Comparison of ENCODE assay signal across 8 cellular contexts in genomic region chr9:82488702-82489578, GRCh38.
A peak's percentile ranks its signal among the peaks of the same experiment; 100 is the strongest.
DNase-seq lines count a peak whose midpoint lies in the region; ATAC-seq and TF ChIP-seq lines count a peak whose summit lies in the region.

No MANE protein-coding gene starts in this region.

- WGBS in H9 (ENCODE audit: extremely low coverage, insufficient read length, low lambda C conversion rate) = no CpG with 5 or more reads among the region's 5 CpGs

- no peak overlapping the region for H3K4ac ChIP-seq in H9 (ENCODE audit: low read depth, low read length)

- no peaks in the 10 kb centered on the region for H3K36me3 Mint-ChIP-seq in GM23338 (ENCODE audit: low read depth)
- no peaks in the 10 kb centered on the region for H3K36me3 Mint-ChIP-seq in H9 (ENCODE audit: insufficient read depth in 1 of 3, low read depth in 3 of 3)

- H4K5ac ChIP-seq in H9 (ENCODE audit: insufficient read length, low read depth, low read length) = no peak overlapping the region

- no peak overlapping the region for H3K9ac ChIP-seq in H9 (ENCODE audit: extremely low read depth, insufficient read length, low read length)

- H3K27ac ChIP-seq in GM23338 (ENCODE audit: low read depth) (no peak overlapping the region), VCaP (peak overlapping the region; percentile 51), gastrocnemius medialis (peak overlapping the region; percentile 53 to 80 (median 62)), H9 (ENCODE audit: insufficient read length, low read depth, low read length) (no peak overlapping the region)

- H3K9me3 Mint-ChIP-seq in GM23338 (no peaks in the 10 kb centered on the region), H9 (no peaks in the 10 kb centered on the region)

- H2BK5ac ChIP-seq in H9 (ENCODE audit: insufficient read length, low read length) = no peak overlapping the region

- H3F3A ChIP-seq in GM23338 (replicated peaks; ENCODE audit: low read depth) = no peaks in the 10 kb centered on the region

- H3K79me2 ChIP-seq in GM23338 (replicated peaks; ENCODE audit: insufficient read depth) (no peaks in the 10 kb centered on the region), H9 (ENCODE audit: insufficient read depth, low read length) (no peaks in the 10 kb centered on the region)

- H3K4me3 Mint-ChIP-seq in GM23338 (no peak overlapping the region), H9 (no peak overlapping the region)

- H3K27me3 Mint-ChIP-seq in GM23338 (ENCODE audit: insufficient read depth, low read depth, poor library complexity) (peaks cover 6% of the 10 kb centered on the region), H9 (ENCODE audit: low read depth) (no peaks in the 10 kb centered on the region)

- H3K9me3 ChIP-seq in gastrocnemius medialis (no peaks in the 10 kb centered on the region), H9 (ENCODE audit: control insufficient read depth, low read depth, low read length) (no peaks in the 10 kb centered on the region)

- H3K4me1 ChIP-seq in GM23338 (ENCODE audit: insufficient read depth) (peaks cover 6% of the 10 kb centered on the region; the same call in 1 of the 2 replicates), gastrocnemius medialis (peaks cover 23 to 30% of the 10 kb centered on the region in 2 donors), H9 (ENCODE audit: insufficient read depth, low read length) (peaks cover 2% of the 10 kb centered on the region; the same call in 1 of the 2 replicates)

- no peak overlapping the region for H4K8ac ChIP-seq in H9 (replicated peaks; ENCODE audit: insufficient read length, low read depth, low read length)

- no peak overlapping the region for H2BK12ac ChIP-seq in H9 (ENCODE audit: insufficient read length, low read depth, low read length)

- H4K20me1 ChIP-seq in GM23338 (replicated peaks; ENCODE audit: insufficient read depth) (no peaks in the 10 kb centered on the region), H9 (ENCODE audit: control insufficient read depth, insufficient read depth, insufficient read length) (no peaks in the 10 kb centered on the region)

- no peak overlapping the region for H2BK20ac ChIP-seq in H9 (ENCODE audit: low read depth, low read length, poor library complexity, severe bottlenecking)

- H3K56ac ChIP-seq in H9 (ENCODE audit: insufficient read length, low read depth, low read length) = no peak overlapping the region

- intact Hi-C loops in Right ventricle myocardium superior (cut with DNase I) (no loop called here), gastrocnemius medialis (cut with DNase I; ENCODE audit: low total_unique reads) (loop anchor here (5.0 kb wide), 1 partner anchor 1092 kb away; no protein-coding TSS in a partner anchor)

- H2AK5ac ChIP-seq in H9 (ENCODE audit: insufficient read length, low read length) = no peak overlapping the region

- in situ Hi-C loops in gastrocnemius medialis (cut with MboI; ENCODE audit: low sequenced_read_pairs in 4 of 4) = no loop called here

- H3K4me2 ChIP-seq in GM23338 = no peak overlapping the region
- H3K4me2 ChIP-seq in H9 (ENCODE audit: insufficient read depth, insufficient read length, low read length) = no peak overlapping the region

- H3K23ac ChIP-seq in H9 (ENCODE audit: insufficient read length, low read depth, low read length) = no peak overlapping the region

- TF ChIP-seq CTCF in GM23338 (conservative IDR thresholded peaks at IDR 0.05; ENCODE audit: low read depth in 2 of 2) (no peak), VCaP (conservative IDR thresholded peaks at IDR 0.05) (no peak), gastrocnemius medialis (IDR thresholded peaks at IDR 0.05 in 4 of 5, conservative IDR thresholded peaks at IDR 0.05 in 1 of 5) (no peak), H9 (conservative IDR thresholded peaks at IDR 0.05) (no peak)

- no peak overlapping the region; the same call in 1 of the 2 replicates for H3K27ac Mint-ChIP-seq in GM23338
- H3K27ac Mint-ChIP-seq in H9 = no peak overlapping the region; a peak in 1 of 7 replicates

- TF ChIP-seq POLR2A in gastrocnemius medialis (IDR thresholded peaks at IDR 0.05) = no peak

- H2AFZ ChIP-seq in GM23338 = peak overlapping the region; percentile 72
- no peak overlapping the region for H2AFZ ChIP-seq in H9 (ENCODE audit: low read length)

- no peak overlapping the region for H3K18ac ChIP-seq in H9 (ENCODE audit: insufficient read length, low read depth, low read length)

- peaks cover 18% of the 10 kb centered on the region; the same call in 2 of the 3 replicates for H3K4me1 Mint-ChIP-seq in GM23338
- peaks cover 7 to 11% of the 10 kb centered on the region in 2 experiments; a peak in 3 of 4 replicates for H3K4me1 Mint-ChIP-seq in H9

- no peak overlapping the region for H4K91ac ChIP-seq in H9 (ENCODE audit: insufficient read length, low read depth, low read length)

- H3K36me3 ChIP-seq in GM23338 (ENCODE audit: insufficient read depth) (no peaks in the 10 kb centered on the region), gastrocnemius medialis (no peaks in the 10 kb centered on the region)

- no peak overlapping the region for H2BK120ac ChIP-seq in H9 (ENCODE audit: low read depth, low read length, poor library complexity, severe bottlenecking)

- no peak overlapping the region for H3K4me3 ChIP-seq in GM23338
- peak overlapping the region in 1 of 4 donors; percentile 12 for H3K4me3 ChIP-seq in gastrocnemius medialis

- ATAC-seq in GM23338 = no peak
- ATAC-seq in Right ventricle myocardium superior (ENCODE audit: poor library complexity) = peak; percentile 90
- ATAC-seq in gastrocnemius medialis = peak; percentile 73 to 84

- no peak overlapping the region for H3K14ac ChIP-seq in H9 (ENCODE audit: insufficient read depth, low read length)

- no peak overlapping the region for H2BK15ac ChIP-seq in H9 (ENCODE audit: low read depth, low read length)

- no peaks in the 10 kb centered on the region for H3K27me3 ChIP-seq in GM23338 (ENCODE audit: insufficient read depth)
- no peaks in the 10 kb centered on the region for H3K27me3 ChIP-seq in gastrocnemius medialis
- no peaks in the 10 kb centered on the region for H3K27me3 ChIP-seq in H9 (ENCODE audit: insufficient read depth, low read length)

- no peaks in the 10 kb centered on the region for H3K9me2 ChIP-seq in GM23338 (ENCODE audit: insufficient read depth)

- H3K79me1 ChIP-seq in H9 (ENCODE audit: insufficient read depth, low read depth, low read length, poor library complexity, severe bottlenecking) = no peaks in the 10 kb centered on the region

- no peak for DNase-seq in GM23338 (ENCODE audit: low spot score)
- no peak for DNase-seq in Right ventricle myocardium superior
- peak; percentile 6 to 10 for DNase-seq in gastrocnemius medialis
- DNase-seq in stimulated activated CD4-positive, alpha-beta T cell treated with anti-CD3 and anti-CD28 coated beads, Interleukin-4, amount 100 ng/mL, for 24 hours = no peak
- no peak for DNase-seq in H9
- DNase-seq in HCEC 1CT = no peak
- DNase-seq in activated T-cell treated with anti-CD3 and anti-CD28 coated beads, Interleukin-2, amount 50 U/mL, for 1 hour = no peak

- H3K23me2 ChIP-seq in H9 (ENCODE audit: insufficient read length, low read depth, low read length, poor library complexity, severe bottlenecking) = no peaks in the 10 kb centered on the region

- no peak overlapping the region for H3T11ph ChIP-seq in H9 (ENCODE audit: low read length)

TF ChIP-seq in GM23338, 12 proteins besides CTCF, POLR2A, EP300 and RAD21:
- TF ChIP-seq NANOG (IDR thresholded peaks at IDR 0.05; ENCODE audit: borderline replicate concordance) (no peak), JUNB (IDR thresholded peaks at IDR 0.05; ENCODE audit: unreplicated experiment) (no peak), STAT1 (IDR thresholded peaks at IDR 0.05; ENCODE audit: unreplicated experiment) (no peak), CREB1 (CRISPR knock-in tag; IDR thresholded peaks at IDR 0.05; ENCODE audit: low read depth) (no peak), ZNF114 (CRISPR knock-in tag; IDR thresholded peaks at IDR 0.05) (no peak), POLR2AphosphoS5 (IDR thresholded peaks at IDR 0.05; ENCODE audit: low read depth) (no peak), EZH2 (IDR thresholded peaks at IDR 0.05; ENCODE audit: low read depth, unreplicated experiment) (no peak)
- TF ChIP-seq, protein P1, sequence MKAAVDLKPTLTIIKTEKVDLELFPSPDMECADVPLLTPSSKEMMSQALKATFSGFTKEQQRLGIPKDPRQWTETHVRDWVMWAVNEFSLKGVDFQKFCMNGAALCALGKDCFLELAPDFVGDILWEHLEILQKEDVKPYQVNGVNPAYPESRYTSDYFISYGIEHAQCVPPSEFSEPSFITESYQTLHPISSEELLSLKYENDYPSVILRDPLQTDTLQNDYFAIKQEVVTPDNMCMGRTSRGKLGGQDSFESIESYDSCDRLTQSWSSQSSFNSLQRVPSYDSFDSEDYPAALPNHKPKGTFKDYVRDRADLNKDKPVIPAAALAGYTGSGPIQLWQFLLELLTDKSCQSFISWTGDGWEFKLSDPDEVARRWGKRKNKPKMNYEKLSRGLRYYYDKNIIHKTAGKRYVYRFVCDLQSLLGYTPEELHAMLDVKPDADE (IDR thresholded peaks at IDR 0.05) = no peak

Comparison
In these comparisons a context has a peak if more than half of its experiments do, and no peak if none do; other contexts are left out.
1. DNase-seq: peak in gastrocnemius medialis (2 of 2); none in GM23338 (single experiment), Right ventricle myocardium superior (single experiment), stimulated activated CD4-positive, alpha-beta T cell treated with anti-CD3 and anti-CD28 coated beads, Interleukin-4, amount 100 ng/mL, for 24 hours (single experiment), H9 (single experiment), HCEC 1CT (single experiment) and activated T-cell treated with anti-CD3 and anti-CD28 coated beads, Interleukin-2, amount 50 U/mL, for 1 hour (single experiment).
2. H3K27ac ChIP-seq: peak in VCaP (single experiment) and gastrocnemius medialis (4 of 4); none in GM23338 (single experiment) and H9 (single experiment).